8 cellular contexts compared by ENCODE assay signal in genomic region chr6:44297063-44298038, GRCh38. TPM values are rescaled to one million over a fixed set of nuclear protein-coding genes. Genes with fewer than 3 reads are reported as not detected.
DNase-seq lines count a peak whose midpoint lies in the region; ATAC-seq and TF ChIP-seq lines count a peak whose summit lies in the region.

No MANE protein-coding gene starts in this region.

- H3K4me3 ChIP-seq in adrenal gland (peak overlapping the region in 2 of 4 donors; percentile 26 to 55), rectal smooth muscle tissue (ENCODE audit: low read length) (peak overlapping the region; percentile 52)

- WGBS in adrenal gland, 4 donors, result 0 to 16% (median 0%) methylated on average over 5 to 86 of the region's 86 CpGs

- H3K9ac ChIP-seq in rectal smooth muscle tissue (ENCODE audit: low read length), result no peak overlapping the region

- peak; percentile 69 for ATAC-seq in GM21825 (IDR thresholded peaks at IDR 0.05; ENCODE audit: unreplicated experiment)
- ATAC-seq in left ventricle myocardium superior, result peak; percentile 88
- ATAC-seq in HG03442 (IDR thresholded peaks at IDR 0.05; ENCODE audit: unreplicated experiment), result no peak

- TF ChIP-seq CTCF in adrenal gland (IDR thresholded peaks at IDR 0.05), result no peak

- H3K27ac ChIP-seq in adrenal gland (no peak overlapping the region), rectal smooth muscle tissue (ENCODE audit: low read depth, low read length) (no peak overlapping the region)

- peaks cover 0 to 7% of the 10 kb centered on the region in 2 donors for H3K36me3 ChIP-seq in adrenal gland (replicated peaks in 1 of 2)
- peaks cover 9% of the 10 kb centered on the region for H3K36me3 ChIP-seq in rectal smooth muscle tissue (ENCODE audit: control insufficient read depth, insufficient read depth, low read length)

- intact Hi-C loops in adrenal gland (cut with DNase I) (no loop called here), left ventricle myocardium superior (cut with micrococcal nuclease) (no loop called here)

- H3K4me1 ChIP-seq in adrenal gland (replicated peaks in 1 of 2) (peaks cover 8 to 14% of the 10 kb centered on the region in 2 donors), rectal smooth muscle tissue (ENCODE audit: control insufficient read depth, insufficient read depth, low read length) (no peaks in the 10 kb centered on the region)

- H3K27me3 ChIP-seq in adrenal gland, result peaks cover 14% of the 10 kb centered on the region
- peaks cover 23% of the 10 kb centered on the region for H3K27me3 ChIP-seq in rectal smooth muscle tissue (ENCODE audit: control insufficient read depth, insufficient read depth, low read length)

- peak; percentile 14 for DNase-seq in RPMI7951 (ENCODE audit: low read depth)
- DNase-seq in adrenal gland, result peak in 5 of 7 donors; percentile 30 to 63 (median 46)
- peak; percentile 74 for DNase-seq in left ventricle myocardium superior
- DNase-seq in ureter (ENCODE audit: low spot score), result no peak
- no peak for DNase-seq in SKM-1 treated with dmso at 0.1 percent for 144 hours (lab: John Stamatoyannopoulos, UW; ENCODE audit: unreplicated experiment)

- no peak for TF ChIP-seq POLR2A in adrenal gland (IDR thresholded peaks at IDR 0.05)

- no peaks in the 10 kb centered on the region for H3K9me3 ChIP-seq in adrenal gland (replicated peaks in 1 of 3)

RNA-seq across cellular contexts. Expression of gene AARS2, which starts 15.8 kb away (rescaled TPM):
- total RNA-seq in RPMI7951 (2014; rRNA removed; shearing (Covaris generic)), result 7.1 and 11.5 TPM in 2 replicates
- total RNA-seq in adrenal gland (10 to 100 TPM in 4 of 8 donors, 1 to 10 TPM in 4; 7.4 to 15.9 (median 10.2) TPM), left ventricle myocardium superior (11.5 TPM), ureter (17.4 TPM)
- 10 to 100 TPM in 1 of 3 donors, 1 to 10 TPM in 2; 5.3 to 10.1 (median 6.2) TPM for polyA plus RNA-seq in adrenal gland

RNA-seq across cellular contexts. Expression of gene TMEM151B, which starts 27.1 kb away (rescaled TPM):
- total RNA-seq in RPMI7951 (2014; rRNA removed; shearing (Covaris generic)), result 0.12 TPM in 1 of 2 replicates, not detected in the other
- 1 to 10 TPM in 2 of 8 donors, under 1 TPM in 4, not detected in 2; 0.07 to 3.3 (median 0.41) TPM for total RNA-seq in adrenal gland
- 1 to 10 TPM in 2 of 3 donors, under 1 TPM in 1; 0.88 to 3.9 (median 1.2) TPM for polyA plus RNA-seq in adrenal gland
- total RNA-seq in left ventricle myocardium superior, result not detected
- total RNA-seq in ureter, result not detected

RNA-seq across cellular contexts. Expression of gene NFKBIE, which starts 32.0 kb away (rescaled TPM):
- total RNA-seq in RPMI7951 (2014; rRNA removed; shearing (Covaris generic)), result 14.7 and 23.0 TPM in 2 replicates
- total RNA-seq in adrenal gland (10 to 100 TPM in 5 of 8 donors, 1 to 10 TPM in 3; 4.8 to 31.2 (median 10.5) TPM), left ventricle myocardium superior (3.1 TPM), ureter (8.0 TPM)
- 10 to 100 TPM in 2 of 3 donors, 1 to 10 TPM in 1; 5.8 to 17.0 (median 10.5) TPM for polyA plus RNA-seq in adrenal gland

RNA-seq across cellular contexts. Expression of gene SLC35B2, which starts 40.0 kb away (rescaled TPM):
- 86.2 and 101 TPM in 2 replicates for total RNA-seq in RPMI7951 (2014; rRNA removed; shearing (Covaris generic))
- 10 to 100 TPM; 48.5 to 79.8 (median 63.5) TPM for total RNA-seq in adrenal gland
- polyA plus RNA-seq in adrenal gland, result 10 to 100 TPM; 12.7 to 37.5 (median 19.3) TPM
- total RNA-seq in left ventricle myocardium superior, result 20.0 TPM
- total RNA-seq in ureter, result 33.6 TPM

RNA-seq across cellular contexts. Expression of gene SPATS1, which starts 45.1 kb away (rescaled TPM):
- not detected in 2 replicates for total RNA-seq in RPMI7951 (2014; rRNA removed; shearing (Covaris generic))
- not detected for total RNA-seq in adrenal gland
- polyA plus RNA-seq in adrenal gland, result under 1 TPM in 1 of 3 donors, not detected in 2; 0.15 TPM
- not detected for total RNA-seq in left ventricle myocardium superior
- total RNA-seq in ureter, result not detected

Comparison
In these comparisons a context has a peak if more than half of its experiments do, and no peak if none do; other contexts are left out.
1. DNase-seq: peak in RPMI7951 (single experiment), adrenal gland (5 of 7) and left ventricle myocardium superior (single experiment); none in ureter (single experiment) and SKM-1 treated with dmso at 0.1 percent for 144 hours (single experiment).